ENCODE assay signal across 18 cellular contexts in genomic region chr3:138271189-138271794, GRCh38. TPM values are rescaled to one million over a fixed set of nuclear protein-coding genes. Genes with fewer than 3 reads are reported as not detected.
DNase-seq lines count a peak whose midpoint lies in the region; ATAC-seq and TF ChIP-seq lines count a peak whose summit lies in the region.
"Had no signal": no experiment of that assay in that cellular context is flagged by ENCODE, and none has a peak within 500 bp of the region (broad histone marks: within the 10 kb centered on the region; RNA-seq: fewer than 3 reads in every experiment).

No MANE protein-coding gene starts in this region.

- peaks cover 4% of the 10 kb centered on the region for H3K4me1 Mint-ChIP-seq in activated B cell treated with CpG ODN at 0.5 μM for 24 hours
- H3K4me1 Mint-ChIP-seq: neural crest cell had no signal

- no peaks in the 10 kb centered on the region for H3K27me3 ChIP-seq in MG63
- H3K27me3 ChIP-seq: BLaER1, SJCRH30 had no signal

- no peaks in the 10 kb centered on the region for H3K27me3 Mint-ChIP-seq in activated B cell treated with CpG ODN at 0.5 μM for 24 hours

- no peak overlapping the region for H3K4me3 Mint-ChIP-seq in activated B cell treated with CpG ODN at 0.5 μM for 24 hours
- H3K4me3 Mint-ChIP-seq: neural crest cell had no signal

- ATAC-seq in GM18907 (IDR thresholded peaks at IDR 0.05; ENCODE audit: unreplicated experiment) (peak; percentile 83), HG02840 (IDR thresholded peaks at IDR 0.05; ENCODE audit: low FRiP score, unreplicated experiment) (peak; percentile 52), activated B cell treated with CpG ODN at 0.5 μM for 24 hours (ENCODE audit: low read depth) (no peak)
- ATAC-seq: lower lobe of right lung, sciatic nerve had no signal

- H3K36me3 Mint-ChIP-seq in activated B cell treated with CpG ODN at 0.5 μM for 24 hours (ENCODE audit: low read depth), result peaks cover 67% of the 10 kb centered on the region

- TF ChIP-seq CTCF in GM12865 (IDR thresholded peaks at IDR 0.05; ENCODE audit: insufficient read depth, low read depth, low read length, missing control alignments), result no peak
- no peak for TF ChIP-seq CTCF in activated B cell treated with CpG ODN at 0.5 μM for 24 hours (IDR thresholded peaks at IDR 0.05)

- CTCF ChIA-PET in activated B cell treated with CpG ODN at 0.5 μM for 24 hours (lab: Charles Lee), result no interaction called here

- no peaks in the 10 kb centered on the region for H3K9me3 ChIP-seq in MG63
- H3K9me3 ChIP-seq: BLaER1, lower lobe of right lung, SJCRH30 had no signal

- POLR2A ChIA-PET in activated B cell treated with CpG ODN at 0.5 μM for 24 hours (lab: Charles Lee), result interaction anchor here (0.6 kb wide), 1 partner anchor 551 kb away, joined by 3 read pairs; no protein-coding TSS in a partner anchor

- intact Hi-C loops in activated B cell treated with CpG ODN at 0.5 μM for 24 hours (cut with micrococcal nuclease), result no loop called here

- no peak overlapping the region for H3K4me3 ChIP-seq in GM12865 (ENCODE audit: low read depth, low read length)
- no peak overlapping the region for H3K4me3 ChIP-seq in MG63
- H3K4me3 ChIP-seq: BLaER1, lower lobe of right lung, SJCRH30 had no signal

- peak overlapping the region; percentile 30 for H3K27ac Mint-ChIP-seq in activated B cell treated with CpG ODN at 0.5 μM for 24 hours

- DNase-seq in GM12865 (ENCODE audit: low read depth) (peak; percentile 28), activated B cell treated with CpG ODN at 0.5 μM for 24 hours (no peak), MG63 (no peak), GF-D8 (lab: John Stamatoyannopoulos, UW) (no peak), Ammon's horn (ENCODE audit: low spot score) (no peak)
- no peak for DNase-seq in activated effector memory CD4-positive, alpha-beta T cell treated with anti-CD3 and anti-CD28 coated beads, Interleukin-2, amount 50 U/mL, for 16 hours
- DNase-seq: activated CD8-positive, alpha-beta memory T cell treated with anti-CD3 and anti-CD28 coated beads, Interleukin-2, amount 50 U/mL, for 48 hours; lower lobe of right lung; NCI-H2029; NCI-H748 treated with DMSO at 0.1 percent for 48 hours; SJCRH30 had no signal

- peaks cover 40% of the 10 kb centered on the region for H3K36me3 ChIP-seq in MG63

- H3K9me3 Mint-ChIP-seq in activated B cell treated with CpG ODN at 0.5 μM for 24 hours, result no peaks in the 10 kb centered on the region
- H3K9me3 Mint-ChIP-seq: neural crest cell had no signal

RNA-seq across cellular contexts. Expression of gene NME9, which starts 58.4 kb away (rescaled TPM):
- not detected in 2 replicates for total RNA-seq in activated B cell treated with CpG ODN at 0.5 μM for 24 hours
- total RNA-seq in MG63 (2014; rRNA removed; shearing (Covaris generic); ENCODE audit: low replicate concordance), result 3.1 TPM in 1 of 2 replicates, not detected in the other
- total RNA-seq: dermis microvascular lymphatic vessel endothelial cell, fibroblast of lung had no signal
